ENCODE assay signal across 1 cellular context in genomic region chr5:140356878-140357730, GRCh38.
TF ChIP-seq lines count a peak whose summit lies in the region.

No MANE protein-coding gene starts in this region.

TF ChIP-seq in HepG2, 621 proteins besides CTCF, POLR2A, EP300 and RAD21:
- 0 out of 2 replicates have a peak, but pooled peaks have one; percentile 5 for TF ChIP-seq ZNF280D (CRISPR knock-in tag; IDR thresholded peaks at IDR 0.05)
- TF ChIP-seq ZNF280B (CRISPR knock-in tag; IDR thresholded peaks at IDR 0.05; ENCODE audit: borderline replicate concordance), result no peak
- TF ChIP-seq MYC (CRISPR knock-in tag; IDR thresholded peaks at IDR 0.05; ENCODE audit: borderline replicate concordance), result 0 out of 2 replicates have a peak, but pooled peaks have one; percentile 12
- TF ChIP-seq MTA1 (CRISPR knock-in tag; IDR thresholded peaks at IDR 0.05; ENCODE audit: borderline replicate concordance), result no peak
- 0 out of 2 replicates have a peak, but pooled peaks have one; percentile 2 for TF ChIP-seq TBX2 (CRISPR knock-in tag; IDR thresholded peaks at IDR 0.05; ENCODE audit: borderline replicate concordance)
